Comparison of ENCODE assay signal across 17 cellular contexts in genomic region chr12:54175130-54175963, GRCh38. TPM values are rescaled to one million over a fixed set of nuclear protein-coding genes. Genes with fewer than 3 reads are reported as not detected.
DNase-seq lines count a peak whose midpoint lies in the region; ATAC-seq and TF ChIP-seq lines count a peak whose summit lies in the region.
"Had no signal": no experiment of that assay in that cellular context is flagged by ENCODE, and none has a peak within 500 bp of the region (broad histone marks: within the 10 kb centered on the region; RNA-seq: fewer than 3 reads in every experiment).

No MANE protein-coding gene starts in this region.

- no peaks in the 10 kb centered on the region for H3K9me3 ChIP-seq in naive thymus-derived CD4-positive, alpha-beta T cell (ENCODE audit: control insufficient read depth in 2 of 3, low read length in 3 of 3)
- H3K9me3 ChIP-seq in transverse colon = no peaks in the 10 kb centered on the region
- H3K9me3 ChIP-seq in MM.1S (replicated peaks; ENCODE audit: insufficient read depth, low read length) = no peaks in the 10 kb centered on the region
- H3K9me3 ChIP-seq: left ventricle myocardium inferior, prostate gland, suprapubic skin had no signal

- TF ChIP-seq POLR2A in transverse colon (IDR thresholded peaks at IDR 0.05) = no peak

- no peak overlapping the region for H3K27ac Mint-ChIP-seq in naive thymus-derived CD4-positive, alpha-beta T cell

- intact Hi-C loops in naive thymus-derived CD4-positive, alpha-beta T cell (cut with micrococcal nuclease) = no loop called here
- intact Hi-C loops in transverse colon (cut with DNase I; ENCODE audit: low total_unique reads) = no loop called here

- in situ Hi-C loops in transverse colon (cut with MboI; ENCODE audit: low pct_ligation_motif_present in 1 of 4, low pct_unique_long_range_greater_than_20kb in 1 of 4, low sequenced_read_pairs in 3 of 4) = loop anchor here in 2 of 4 donors (25.0 kb wide), 2 partner anchors 413 to 463 kb away; partner anchors contain the start of gene CISTR (in 1 of the 2)

- peak overlapping the region in 2 of 10 donors; percentile 22 to 37 for H3K4me3 Mint-ChIP-seq in naive thymus-derived CD4-positive, alpha-beta T cell

- ATAC-seq in GM18511 (IDR thresholded peaks at IDR 0.05; ENCODE audit: unreplicated experiment) (peak; percentile 75), HG02973 (IDR thresholded peaks at IDR 0.05; ENCODE audit: unreplicated experiment) (peak; percentile 60)
- peak; percentile 48 for ATAC-seq in naive thymus-derived CD4-positive, alpha-beta T cell

- H4K20me1 ChIP-seq in MM.1S (ENCODE audit: insufficient read depth, low read length) = no peaks in the 10 kb centered on the region

- peaks cover 5 to 12% (median 7%) of the 10 kb centered on the region in 7 donors for H3K4me1 Mint-ChIP-seq in naive thymus-derived CD4-positive, alpha-beta T cell

- H3K36me3 ChIP-seq in naive thymus-derived CD4-positive, alpha-beta T cell (ENCODE audit: control insufficient read depth in 2 of 3, insufficient read depth in 3 of 3, low read length in 3 of 3) = no peaks in the 10 kb centered on the region
- H3K36me3 ChIP-seq in transverse colon (no peaks in the 10 kb centered on the region), MM.1S (replicated peaks; ENCODE audit: insufficient read depth, low read length) (no peaks in the 10 kb centered on the region)
- H3K36me3 ChIP-seq: left ventricle myocardium inferior, prostate gland, suprapubic skin had no signal

- no peak overlapping the region for H3K4me3 ChIP-seq in naive thymus-derived CD4-positive, alpha-beta T cell (ENCODE audit: low read length)
- H3K4me3 ChIP-seq in transverse colon (no peak overlapping the region), MM.1S (ENCODE audit: low read length) (no peak overlapping the region)
- H3K4me3 ChIP-seq: coronary artery, left ventricle myocardium inferior, prostate gland, suprapubic skin had no signal

- no peak overlapping the region for H3K9ac ChIP-seq in MM.1S (ENCODE audit: low read length)

- no peaks in the 10 kb centered on the region for H3K9me3 Mint-ChIP-seq in naive thymus-derived CD4-positive, alpha-beta T cell

- H3K36me3 Mint-ChIP-seq in naive thymus-derived CD4-positive, alpha-beta T cell = peaks cover 0 to 13% (median 2%) of the 10 kb centered on the region in 5 donors

- no peak overlapping the region for H3K27ac ChIP-seq in naive thymus-derived CD4-positive, alpha-beta T cell (ENCODE audit: low read depth, low read length)
- no peak overlapping the region for H3K27ac ChIP-seq in transverse colon
- no peak overlapping the region for H3K27ac ChIP-seq in MM.1S (ENCODE audit: low read length)
- H3K27ac ChIP-seq: coronary artery, left ventricle myocardium inferior, prostate gland, suprapubic skin had no signal

- no peaks in the 10 kb centered on the region for H3K9me2 ChIP-seq in MM.1S (replicated peaks; ENCODE audit: insufficient read depth, low read length)

- POLR2A ChIA-PET in naive thymus-derived CD4-positive, alpha-beta T cell (lab: Charles Lee) = interaction anchor here (0.6 kb wide), 1 partner anchor 104 kb away, joined by 3 read pairs; no protein-coding TSS in a partner anchor

- H3K4me1 ChIP-seq in naive thymus-derived CD4-positive, alpha-beta T cell (ENCODE audit: control insufficient read depth in 2 of 2, insufficient read depth in 2 of 2, low read length in 2 of 2) = peaks cover 4% of the 10 kb centered on the region in 2 donors
- H3K4me1 ChIP-seq in transverse colon (peaks cover 12 to 15% (median 14%) of the 10 kb centered on the region in 4 donors), MM.1S (ENCODE audit: low read length) (0 out of 2 replicates have a peak, but pooled peaks cover 10% of the 10 kb centered on the region)
- H3K4me1 ChIP-seq: prostate gland had no signal

- DNase-seq in NOMO-1 treated with DMSO at 0.1 percent for 48 hours (lab: John Stamatoyannopoulos, UW; ENCODE audit: unreplicated experiment) = peak; percentile 86
- no peak for DNase-seq in naive thymus-derived CD4-positive, alpha-beta T cell
- DNase-seq in AG08396 (ENCODE audit: low spot score) = no peak
- no peak for DNase-seq in UCSD-AML1 (lab: John Stamatoyannopoulos, UW; ENCODE audit: unreplicated experiment)
- DNase-seq in transverse colon = no peak
- no peak for DNase-seq in MM.1S
- DNase-seq: activated CD4-positive, alpha-beta T cell treated with anti-CD3 and anti-CD28 coated beads for 4 hours; activated naive CD4-positive, alpha-beta T cell; COR-L47; left ventricle myocardium inferior; NCI-H187; Right ventricle myocardium superior had no signal

- H3K4me2 ChIP-seq in MM.1S (ENCODE audit: low read depth, low read length) = no peak overlapping the region

- H3K27me3 Mint-ChIP-seq in naive thymus-derived CD4-positive, alpha-beta T cell = peaks cover 2 to 8% (median 4%) of the 10 kb centered on the region in 5 donors

- 14 to 33% methylated on average over 3 to 6 of the region's 6 CpGs for WGBS in transverse colon (ENCODE audit: low coverage in 1 of 2), 2 donors

- no peak overlapping the region for H2AFZ ChIP-seq in MM.1S (ENCODE audit: low read length)

- CTCF ChIA-PET in naive thymus-derived CD4-positive, alpha-beta T cell (lab: Charles Lee) = interaction anchor here (0.6 to 1.1 kb wide), 2 partner anchors 17 to 872 kb away, joined by 3 to 4 read pairs; no protein-coding TSS in a partner anchor

- H3K79me2 ChIP-seq in MM.1S (ENCODE audit: low read length) = no peaks in the 10 kb centered on the region

- H3K27me3 ChIP-seq in naive thymus-derived CD4-positive, alpha-beta T cell (ENCODE audit: control insufficient read depth in 2 of 2, insufficient read depth in 2 of 2, low read length in 2 of 2) = peaks cover 13 to 17% of the 10 kb centered on the region in 2 donors
- H3K27me3 ChIP-seq in transverse colon (peaks cover 50% of the 10 kb centered on the region), MM.1S (replicated peaks; ENCODE audit: insufficient read depth, low read length) (0 out of 2 replicates have a peak, but pooled peaks cover 7% of the 10 kb centered on the region)
- H3K27me3 ChIP-seq: suprapubic skin had no signal

- TF ChIP-seq CTCF in transverse colon (IDR thresholded peaks at IDR 0.05) = no peak
- no peak for TF ChIP-seq CTCF in MM.1S (IDR thresholded peaks at IDR 0.05; ENCODE audit: low read length)

- no peaks in the 10 kb centered on the region for H3F3A ChIP-seq in MM.1S (ENCODE audit: insufficient read depth, low read length)

- TF ChIP-seq EP300 in transverse colon (IDR thresholded peaks at IDR 0.05; ENCODE audit: low read depth) = no peak

RNA-seq across cellular contexts. Expression of gene SMUG1, which starts 13.4 kb away (rescaled TPM):
- total RNA-seq in naive thymus-derived CD4-positive, alpha-beta T cell = 10 to 100 TPM in 4 of 5 experiments, 1 to 10 TPM in 1; 9.4 to 29.9 (median 22.2) TPM
- polyA plus RNA-seq in naive thymus-derived CD4-positive, alpha-beta T cell = 10 to 100 TPM; 20.6 to 25.0 TPM
- 10 to 100 TPM; 46.0 to 91.3 (median 50.1) TPM for total RNA-seq in transverse colon
